Comparison of ENCODE assay signal across 8 cellular contexts in the genomic region with DNA sequence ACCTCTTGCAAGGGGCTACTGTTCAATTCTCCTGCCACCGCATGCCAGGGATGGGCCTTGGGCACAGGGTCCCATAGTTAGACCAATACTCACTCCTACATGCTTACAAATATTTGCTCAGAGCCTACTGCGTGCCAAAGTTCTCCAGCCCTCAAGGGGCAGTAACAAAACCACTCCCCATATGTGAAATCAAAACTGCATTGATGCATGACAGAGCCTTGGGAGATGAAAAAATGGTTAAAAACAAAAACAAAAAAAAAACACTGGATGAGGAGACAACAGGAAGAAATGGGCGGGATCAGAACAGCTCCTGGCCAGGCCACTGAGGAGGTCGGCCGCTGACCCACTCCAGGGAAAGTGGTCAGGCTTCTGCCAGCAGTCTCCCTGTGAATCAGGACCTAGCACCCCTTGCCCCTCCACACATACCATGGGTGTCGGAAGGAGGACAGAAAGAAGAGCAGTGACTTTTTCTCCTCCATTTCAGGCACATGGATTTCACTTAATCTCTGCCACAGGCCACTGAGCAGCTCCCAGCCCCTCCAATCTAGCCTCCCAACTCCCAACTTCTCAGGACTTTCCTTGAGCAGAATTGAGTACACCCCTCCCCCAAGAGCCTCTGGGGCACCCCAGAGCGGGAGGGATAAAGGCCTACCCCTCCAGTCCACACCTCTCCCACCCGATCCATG. TPM values are rescaled to one million over a fixed set of nuclear protein-coding genes. Genes with fewer than 3 reads are reported as not detected.
A peak's percentile ranks its signal among the peaks of the same experiment; 100 is the strongest.
DNase-seq lines count a peak whose midpoint lies in the region; ATAC-seq and TF ChIP-seq lines count a peak whose summit lies in the region.

No MANE protein-coding gene starts in this region.

- TF ChIP-seq CTCF in left ventricle myocardium inferior (IDR thresholded peaks at IDR 0.05; ENCODE audit: borderline replicate concordance) (no peak), esophagus muscularis mucosa (IDR thresholded peaks at IDR 0.05) (no peak), nephron (IDR thresholded peaks at IDR 0.05; ENCODE audit: unreplicated experiment in 3 of 3) (no peak), vagina (IDR thresholded peaks at IDR 0.05) (no peak)

- H3K27ac ChIP-seq in left ventricle myocardium inferior (replicated peaks) (peak overlapping the region; percentile 94), esophagus muscularis mucosa (replicated peaks in 1 of 4) (peak overlapping the region; percentile 93 to 99 (median 98)), vagina (peak overlapping the region; percentile 85)

- peaks cover 9% of the 10 kb centered on the region for H3K36me3 Mint-ChIP-seq in nephron (ENCODE audit: low read depth)
- no peaks in the 10 kb centered on the region for H3K36me3 Mint-ChIP-seq in activated naive CD4-positive, alpha-beta T cell treated with anti-CD3 and anti-CD28 coated beads, Interleukin-2, amount 50 U/mL, for 72 hours

- no peaks in the 10 kb centered on the region for H3K9me3 Mint-ChIP-seq in nephron
- H3K9me3 Mint-ChIP-seq in activated naive CD4-positive, alpha-beta T cell treated with anti-CD3 and anti-CD28 coated beads, Interleukin-2, amount 50 U/mL, for 72 hours, result no peaks in the 10 kb centered on the region

- peaks cover 54% of the 10 kb centered on the region for H3K4me1 Mint-ChIP-seq in nephron

- peak overlapping the region; percentile 90 to 94 (median 93) for H3K27ac Mint-ChIP-seq in nephron
- H3K27ac Mint-ChIP-seq in activated naive CD4-positive, alpha-beta T cell treated with anti-CD3 and anti-CD28 coated beads, Interleukin-2, amount 50 U/mL, for 72 hours, result no peak overlapping the region

- TF ChIP-seq EP300 in esophagus muscularis mucosa (IDR thresholded peaks at IDR 0.05), result no peak

- H3K9me3 ChIP-seq in left ventricle myocardium inferior (replicated peaks) (no peaks in the 10 kb centered on the region), esophagus muscularis mucosa (no peaks in the 10 kb centered on the region), vagina (no peaks in the 10 kb centered on the region)

- intact Hi-C loops in left ventricle myocardium inferior (cut with micrococcal nuclease), result no loop called here
- intact Hi-C loops in left cardiac atrium (cut with DNase I), result no loop called here
- intact Hi-C loops in esophagus muscularis mucosa (cut with DNase I), result no loop called here
- intact Hi-C loops in vagina (cut with DNase I), result no loop called here

- no peaks in the 10 kb centered on the region for H3K27me3 ChIP-seq in left ventricle myocardium inferior (ENCODE audit: low read depth)
- no peaks in the 10 kb centered on the region for H3K27me3 ChIP-seq in esophagus muscularis mucosa
- H3K27me3 ChIP-seq in vagina, result no peaks in the 10 kb centered on the region

- H3K4me3 ChIP-seq in left ventricle myocardium inferior (peak overlapping the region; percentile 92), esophagus muscularis mucosa (peak overlapping the region; percentile 77 to 92 (median 86)), vagina (peak overlapping the region; percentile 79 to 97)

- TF ChIP-seq POLR2A in esophagus muscularis mucosa (IDR thresholded peaks at IDR 0.05; ENCODE audit: low read depth) (no peak), vagina (IDR thresholded peaks at IDR 0.05) (no peak)

- peak overlapping the region; percentile 84 to 91 (median 87) for H3K4me3 Mint-ChIP-seq in nephron

- no peaks in the 10 kb centered on the region for H3K27me3 Mint-ChIP-seq in nephron (ENCODE audit: low read depth)

- ATAC-seq in left cardiac atrium, result no peak
- ATAC-seq in activated naive CD4-positive, alpha-beta T cell treated with anti-CD3 and anti-CD28 coated beads, Interleukin-2, amount 50 U/mL, for 72 hours, result no peak

- H3K4me1 ChIP-seq in left ventricle myocardium inferior, result peaks cover 82% of the 10 kb centered on the region
- H3K4me1 ChIP-seq in esophagus muscularis mucosa, result peaks cover 52 to 90% (median 85%) of the 10 kb centered on the region in 4 donors
- H3K4me1 ChIP-seq in vagina, result peaks cover 90% of the 10 kb centered on the region

- DNase-seq in left ventricle myocardium inferior (no peak), left cardiac atrium (no peak), esophagus muscularis mucosa (ENCODE audit: extremely low spot score) (no peak), vagina (ENCODE audit: extremely low spot score in 2 of 2) (no peak), occipital lobe (lab: John Stamatoyannopoulos, UW) (no peak), NCI-H2171 treated with DMSO at 0.1 percent for 48 hours (lab: John Stamatoyannopoulos, UW) (no peak)
- no peak for DNase-seq in activated naive CD4-positive, alpha-beta T cell treated with anti-CD3 and anti-CD28 coated beads, Interleukin-2, amount 50 U/mL, for 72 hours (ENCODE audit: low spot score in 2 of 2)

- WGBS in esophagus muscularis mucosa, result 48% methylated on average over 8 of the region's 8 CpGs

- peaks cover 3% of the 10 kb centered on the region for H3K36me3 ChIP-seq in left ventricle myocardium inferior
- H3K36me3 ChIP-seq in esophagus muscularis mucosa, result peaks cover 0 to 23% (median 14%) of the 10 kb centered on the region in 4 donors
- peaks cover 0 to 16% of the 10 kb centered on the region in 2 donors for H3K36me3 ChIP-seq in vagina

RNA-seq across cellular contexts. Expression of gene PLXNB1, which starts 2.8 kb away (rescaled TPM):
- total RNA-seq in left ventricle myocardium inferior (42.6 TPM), left cardiac atrium (10 to 100 TPM; 43.3 to 55.0 TPM), esophagus muscularis mucosa (100 to 1,000 TPM; 120 to 200 (median 152) TPM), vagina (257 TPM), occipital lobe (26.8 TPM)
- 1 to 10 TPM; 3.0 to 7.3 TPM for total RNA-seq in activated naive CD4-positive, alpha-beta T cell treated with anti-CD3 and anti-CD28 coated beads, Interleukin-2, amount 50 U/mL, for 72 hours

RNA-seq across cellular contexts. Expression of gene CCDC51, which starts 12.8 kb away (rescaled TPM):
- total RNA-seq in left ventricle myocardium inferior, result 13.9 TPM
- total RNA-seq in left cardiac atrium, result 10 to 100 TPM in 1 of 2 donors, 1 to 10 TPM in 1; 7.0 to 10.9 TPM
- 10 to 100 TPM; 15.6 to 26.6 (median 23.0) TPM for total RNA-seq in esophagus muscularis mucosa
- total RNA-seq in vagina, result 11.5 TPM
- total RNA-seq in activated naive CD4-positive, alpha-beta T cell treated with anti-CD3 and anti-CD28 coated beads, Interleukin-2, amount 50 U/mL, for 72 hours, result 10 to 100 TPM; 21.7 to 27.1 TPM
- 7.5 TPM for total RNA-seq in occipital lobe

RNA-seq across cellular contexts. Expression of gene TMA7, which starts 13.0 kb away (rescaled TPM):
- 258 TPM for total RNA-seq in left ventricle myocardium inferior
- 100 to 1,000 TPM; 190 to 238 TPM for total RNA-seq in left cardiac atrium
- total RNA-seq in esophagus muscularis mucosa, result 100 to 1,000 TPM; 167 to 270 (median 205) TPM
- total RNA-seq in vagina, result 251 TPM
- total RNA-seq in activated naive CD4-positive, alpha-beta T cell treated with anti-CD3 and anti-CD28 coated beads, Interleukin-2, amount 50 U/mL, for 72 hours, result 100 to 1,000 TPM; 168 to 307 TPM
- total RNA-seq in occipital lobe, result 61.3 TPM

RNA-seq across cellular contexts. Expression of gene ATRIP, which starts 19.4 kb away (rescaled TPM):
- total RNA-seq in left ventricle myocardium inferior (4.3 TPM), left cardiac atrium (1 to 10 TPM; 3.9 to 5.7 TPM), esophagus muscularis mucosa (1 to 10 TPM; 4.2 to 8.5 (median 5.3) TPM), vagina (13.8 TPM), occipital lobe (5.9 TPM)
- 10 to 100 TPM; 10.1 to 15.9 TPM for total RNA-seq in activated naive CD4-positive, alpha-beta T cell treated with anti-CD3 and anti-CD28 coated beads, Interleukin-2, amount 50 U/mL, for 72 hours

RNA-seq across cellular contexts. Expression of gene FBXW12, which starts 55.1 kb away (rescaled TPM):
- total RNA-seq in left ventricle myocardium inferior (not detected), left cardiac atrium (not detected), esophagus muscularis mucosa (under 1 TPM in 1 of 4 donors, not detected in 3; 0.65 TPM), vagina (not detected), occipital lobe (2.5 TPM)
- total RNA-seq in activated naive CD4-positive, alpha-beta T cell treated with anti-CD3 and anti-CD28 coated beads, Interleukin-2, amount 50 U/mL, for 72 hours, result not detected

Comparison
In these comparisons a context has a peak if more than half of its experiments do, and no peak if none do; other contexts are left out.
1. H3K27ac Mint-ChIP-seq: peak in nephron (3 of 3); none in activated naive CD4-positive, alpha-beta T cell treated with anti-CD3 and anti-CD28 coated beads, Interleukin-2, amount 50 U/mL, for 72 hours (0 of 2).
2. Peak in every context shown above with its lines, with median percentiles within 50 percentile points of each other: H3K27ac ChIP-seq and H3K4me3 ChIP-seq.